9 cellular contexts compared by ENCODE assay signal in the genomic region with DNA sequence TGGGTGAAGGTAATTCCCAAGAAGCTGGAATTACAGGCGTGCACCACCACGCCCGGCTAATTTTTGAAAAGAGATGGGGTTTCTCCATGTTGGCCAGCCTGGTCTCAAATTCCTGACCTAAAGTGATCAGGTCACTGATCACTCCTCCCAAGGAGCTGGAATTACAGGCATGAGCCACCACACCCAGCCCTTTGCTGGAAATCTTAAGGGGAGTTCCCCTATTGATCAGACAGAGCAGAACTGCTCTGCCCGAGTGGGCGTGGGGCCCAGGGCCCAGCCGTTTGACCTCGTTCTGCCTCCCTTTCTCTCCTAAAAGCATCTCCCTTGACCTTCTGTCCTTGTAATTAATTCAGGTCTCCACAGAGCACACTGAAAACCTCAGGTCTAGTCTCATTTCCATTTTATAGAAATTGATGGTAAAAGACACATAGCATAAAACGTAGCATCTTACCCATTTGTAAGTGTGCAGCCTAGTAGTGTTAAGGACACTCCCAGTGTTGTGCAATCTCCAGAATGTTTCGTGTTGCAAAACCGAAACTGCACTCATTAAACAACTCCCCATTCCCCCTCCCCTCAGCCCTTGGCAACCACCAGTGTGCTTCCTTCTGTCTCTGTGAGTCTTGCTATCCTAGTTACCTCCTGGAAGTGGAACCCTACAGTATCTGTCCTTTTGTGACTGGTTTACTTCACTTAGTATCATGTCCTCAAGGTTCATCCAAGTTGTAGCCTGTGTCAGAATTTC.
A peak's percentile ranks its signal among the peaks of the same experiment; 100 is the strongest.
DNase-seq lines count a peak whose midpoint lies in the region; ATAC-seq and TF ChIP-seq lines count a peak whose summit lies in the region.
"Had no signal": no experiment of that assay in that cellular context is flagged by ENCODE, and none has a peak within 500 bp of the region (broad histone marks: within the 10 kb centered on the region; RNA-seq: fewer than 3 reads in every experiment).

No MANE protein-coding gene starts in this region.

- intact Hi-C loops in body of pancreas (cut with DNase I), result no loop called here

- H3K9me3 Mint-ChIP-seq in stimulated activated naive B cell treated with anti-CD40 and anti-IgM and Interleukin-4, amounts not matched to agents 10 μg/mL and 1 μg/mL and 100 μg/mL, for 72 hours, result no peaks in the 10 kb centered on the region

- no peak for TF ChIP-seq CTCF in body of pancreas (IDR thresholded peaks at IDR 0.05)

- ATAC-seq in HG03039 (IDR thresholded peaks at IDR 0.05; ENCODE audit: unreplicated experiment) (peak; percentile 74), body of pancreas (peak; percentile 80), GM18502 (IDR thresholded peaks at IDR 0.05; ENCODE audit: poor library complexity, unreplicated experiment) (no peak), GM19328 (IDR thresholded peaks at IDR 0.05; ENCODE audit: unreplicated experiment) (no peak)
- peak; percentile 68 to 69 for ATAC-seq in stimulated activated naive B cell treated with anti-CD40 and anti-IgM and Interleukin-4, amounts not matched to agents 10 μg/mL and 1 μg/mL and 100 μg/mL, for 72 hours (replicated peaks)

- H3K27ac Mint-ChIP-seq in stimulated activated naive B cell treated with anti-CD40 and anti-IgM and Interleukin-4, amounts not matched to agents 10 μg/mL and 1 μg/mL and 100 μg/mL, for 72 hours, result no peak overlapping the region

- H3K9me3 ChIP-seq in body of pancreas, result no peaks in the 10 kb centered on the region

- no peaks in the 10 kb centered on the region for H3K36me3 ChIP-seq in body of pancreas (replicated peaks in 1 of 2; ENCODE audit: insufficient read depth in 1 of 2, low read depth in 2 of 2)

- H3K4me3 Mint-ChIP-seq in stimulated activated naive B cell treated with anti-CD40 and anti-IgM and Interleukin-4, amounts not matched to agents 10 μg/mL and 1 μg/mL and 100 μg/mL, for 72 hours, result peak overlapping the region; percentile 15 to 23

- TF ChIP-seq POLR2A in body of pancreas (IDR thresholded peaks at IDR 0.05), result peak in 2 of 3 donors; percentile 24 to 29

- H3K36me3 Mint-ChIP-seq in stimulated activated naive B cell treated with anti-CD40 and anti-IgM and Interleukin-4, amounts not matched to agents 10 μg/mL and 1 μg/mL and 100 μg/mL, for 72 hours, result no peaks in the 10 kb centered on the region

- H3K4me1 ChIP-seq in body of pancreas, result peaks cover 74% of the 10 kb centered on the region

- H3K4me3 ChIP-seq in body of pancreas, result no peak overlapping the region

- WGBS in body of pancreas, 2 donors, result 33% methylated on average over 10 of the region's 10 CpGs

- peak overlapping the region; percentile 70 to 83 (median 80) for H3K27ac ChIP-seq in body of pancreas
- H3K27ac ChIP-seq: VCaP had no signal

- H3K27me3 ChIP-seq in body of pancreas, result no peaks in the 10 kb centered on the region

- peaks cover 23 to 42% of the 10 kb centered on the region in 2 donors for H3K4me1 Mint-ChIP-seq in stimulated activated naive B cell treated with anti-CD40 and anti-IgM and Interleukin-4, amounts not matched to agents 10 μg/mL and 1 μg/mL and 100 μg/mL, for 72 hours

- peaks cover 30 to 32% of the 10 kb centered on the region in 2 donors for H3K27me3 Mint-ChIP-seq in stimulated activated naive B cell treated with anti-CD40 and anti-IgM and Interleukin-4, amounts not matched to agents 10 μg/mL and 1 μg/mL and 100 μg/mL, for 72 hours

- DNase-seq in EH (ENCODE audit: low read depth), result peak; percentile 82
- peak; percentile 90 for DNase-seq in NOMO-1 treated with dmso at 0.1 percent for 144 hours (lab: John Stamatoyannopoulos, UW; ENCODE audit: unreplicated experiment)
- peak; percentile 67 to 90 (median 77) for DNase-seq in body of pancreas
- peak; percentile 78 for DNase-seq in kidney glomerular epithelial cell (lab: John Stamatoyannopoulos, UW)
- DNase-seq in stimulated activated naive B cell treated with anti-CD40 and anti-IgM and Interleukin-4, amounts not matched to agents 10 μg/mL and 1 μg/mL and 100 μg/mL, for 72 hours, result peak; percentile 5

Comparison
In these comparisons a context has a peak if more than half of its experiments do, and no peak if none do; other contexts are left out.
1. DNase-seq: peak in every context shown above with its lines; median percentile 90 in NOMO-1 treated with dmso at 0.1 percent for 144 hours; 82 in EH; 78 in kidney glomerular epithelial cell; 77 in body of pancreas; 5 in stimulated activated naive B cell treated with anti-CD40 and anti-IgM and Interleukin-4, amounts not matched to agents 10 μg/mL and 1 μg/mL and 100 μg/mL, for 72 hours.
2. ATAC-seq: peak in HG03039 (single experiment), body of pancreas (single experiment) and stimulated activated naive B cell treated with anti-CD40 and anti-IgM and Interleukin-4, amounts not matched to agents 10 μg/mL and 1 μg/mL and 100 μg/mL, for 72 hours (2 of 2); none in GM18502 (single experiment) and GM19328 (single experiment).